Comparison of ENCODE assay signal across 3 cellular contexts in genomic region chr10:106877574-106877973, GRCh38.
"Had no signal": no experiment of that assay in that cellular context is flagged by ENCODE, and none has a peak within 500 bp of the region (broad histone marks: within the 10 kb centered on the region; RNA-seq: fewer than 3 reads in every experiment).

No MANE protein-coding gene starts in this region.

- DNase-seq: H9, HCEC 1CT, KG1 had no signal
